Comparison of ENCODE assay signal across 10 cellular contexts in the genomic region with DNA sequence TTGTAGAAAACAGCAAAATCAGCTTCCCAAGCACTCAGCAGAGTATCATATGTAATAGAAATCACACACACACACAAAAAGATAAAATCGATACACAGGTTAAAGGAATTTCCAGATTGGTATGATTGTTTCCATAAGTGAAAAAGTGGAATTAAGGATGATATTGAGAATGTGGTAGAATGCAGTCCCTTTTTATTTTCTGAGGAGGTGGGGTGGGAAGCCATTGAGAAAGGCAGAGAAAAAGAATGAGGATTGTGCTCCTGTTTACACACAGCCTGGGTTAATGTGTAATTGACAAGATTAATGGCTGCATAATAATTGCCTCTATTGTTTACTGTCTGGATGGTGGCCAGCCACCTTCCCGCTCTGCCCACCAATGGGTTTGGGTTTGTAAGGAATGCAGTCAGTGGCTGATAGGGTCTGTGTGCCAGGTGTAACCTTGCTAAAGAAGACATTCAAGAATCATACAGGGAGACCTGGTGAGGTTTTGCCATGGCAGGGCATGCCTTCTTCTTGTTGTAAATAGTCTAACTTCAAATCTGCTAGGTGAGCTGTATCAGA.
DNase-seq lines count a peak whose midpoint lies in the region; ATAC-seq and TF ChIP-seq lines count a peak whose summit lies in the region.
"Had no signal": no experiment of that assay in that cellular context is flagged by ENCODE, and none has a peak within 500 bp of the region (broad histone marks: within the 10 kb centered on the region; RNA-seq: fewer than 3 reads in every experiment).

No MANE protein-coding gene starts in this region.

- no peaks in the 10 kb centered on the region for H3K36me3 ChIP-seq in liver (ENCODE audit: control insufficient read depth in 4 of 4, insufficient read depth in 3 of 4, low read depth in 1 of 4, low read length in 3 of 4)
- H3K36me3 ChIP-seq in BE2C: no peaks in the 10 kb centered on the region

- H3K27me3 ChIP-seq in liver (ENCODE audit: control insufficient read depth in 4 of 4, insufficient read depth in 4 of 4, low read length in 3 of 4): no peaks in the 10 kb centered on the region
- H3K27me3 ChIP-seq in BE2C: no peaks in the 10 kb centered on the region

- ATAC-seq in SK-N-SH treated with all-trans-retinoic acid at 6 μM for 48 hours (no peak), HG02938 (IDR thresholded peaks at IDR 0.05; ENCODE audit: unreplicated experiment) (no peak), GM21447 (IDR thresholded peaks at IDR 0.05; ENCODE audit: unreplicated experiment) (no peak), HG03520 (IDR thresholded peaks at IDR 0.05; ENCODE audit: unreplicated experiment) (no peak)
- ATAC-seq: stimulated activated naive CD8-positive, alpha-beta T cell treated with anti-CD3 and anti-CD28 coated beads, Interleukin-15, amount 100 ng/mL, for 72 hours had no signal

- TF ChIP-seq RAD21 in liver (IDR thresholded peaks at IDR 0.05): peak in 1 of 2 donors; percentile 19

- peaks cover 4 to 27% (median 25%) of the 10 kb centered on the region in 4 donors for H3K4me1 ChIP-seq in liver (ENCODE audit: control insufficient read depth in 4 of 4, insufficient read depth in 4 of 4, low read length in 3 of 4)
- peaks cover 14% of the 10 kb centered on the region for H3K4me1 ChIP-seq in BE2C

- WGBS in liver: 34% methylated on average over 2 of the region's 2 CpGs

- no peak overlapping the region for H3K9ac ChIP-seq in liver (ENCODE audit: low read depth in 1 of 2, low read length in 2 of 2)

- TF ChIP-seq CTCF in liver (IDR thresholded peaks at IDR 0.05; ENCODE audit: low read depth, low read length, missing input control) (no peak), BE2C (IDR thresholded peaks at IDR 0.05; ENCODE audit: low read depth, low read length) (no peak)

- no peak overlapping the region for H3K27ac ChIP-seq in liver (ENCODE audit: low read depth in 1 of 2, low read length in 2 of 2)

- DNase-seq in COR-L47 (lab: John Stamatoyannopoulos, UW) (peak; percentile 94), NCI-H1105 treated with DMSO at 0.1 percent for 48 hours (lab: John Stamatoyannopoulos, UW) (peak; percentile 91), BE2C (no peak)
- DNase-seq: NCI-H1694; stimulated activated naive CD8-positive, alpha-beta T cell treated with anti-CD3 and anti-CD28 coated beads, Interleukin-15, amount 100 ng/mL, for 72 hours had no signal

- H3K4me3 ChIP-seq in liver (ENCODE audit: low read depth in 1 of 3, low read length in 3 of 3) (no peak overlapping the region), BE2C (ENCODE audit: low read depth, low read length) (no peak overlapping the region)

- no peaks in the 10 kb centered on the region for H3K9me3 ChIP-seq in liver (ENCODE audit: control insufficient read depth in 4 of 4, low read length in 3 of 4)
- H3K9me3 ChIP-seq in BE2C: no peaks in the 10 kb centered on the region

TF ChIP-seq in SK-N-SH treated with all-trans-retinoic acid at 6 μM for 48 hours, 23 proteins besides CTCF, POLR2A, EP300 and RAD21:
- TF ChIP-seq RARB (CRISPR knock-in tag; IDR thresholded peaks at IDR 0.05): no peak
- TF ChIP-seq ISL1 (CRISPR knock-in tag; IDR thresholded peaks at IDR 0.05): peak; percentile 22; the same call in 1 of the 2 replicates
- TF ChIP-seq BACH2 (CRISPR knock-in tag; IDR thresholded peaks at IDR 0.05; ENCODE audit: borderline replicate concordance): no peak
- TF ChIP-seq, protein P1, sequence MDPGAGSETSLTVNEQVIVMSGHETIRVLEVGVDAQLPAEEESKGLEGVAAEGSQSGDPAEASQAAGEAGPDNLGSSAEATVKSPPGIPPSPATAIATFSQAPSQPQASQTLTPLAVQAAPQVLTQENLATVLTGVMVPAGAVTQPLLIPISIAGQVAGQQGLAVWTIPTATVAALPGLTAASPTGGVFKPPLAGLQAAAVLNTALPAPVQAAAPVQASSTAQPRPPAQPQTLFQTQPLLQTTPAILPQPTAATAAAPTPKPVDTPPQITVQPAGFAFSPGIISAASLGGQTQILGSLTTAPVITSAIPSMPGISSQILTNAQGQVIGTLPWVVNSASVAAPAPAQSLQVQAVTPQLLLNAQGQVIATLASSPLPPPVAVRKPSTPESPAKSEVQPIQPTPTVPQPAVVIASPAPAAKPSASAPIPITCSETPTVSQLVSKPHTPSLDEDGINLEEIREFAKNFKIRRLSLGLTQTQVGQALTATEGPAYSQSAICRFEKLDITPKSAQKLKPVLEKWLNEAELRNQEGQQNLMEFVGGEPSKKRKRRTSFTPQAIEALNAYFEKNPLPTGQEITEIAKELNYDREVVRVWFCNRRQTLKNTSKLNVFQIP (CRISPR knock-in tag; IDR thresholded peaks at IDR 0.05; ENCODE audit: borderline replicate concordance, low read depth): no peak
TF ChIP-seq in SK-N-SH treated with all-trans-retinoic acid at 6 μM for 48 hours: peak in this region for 1.

TF ChIP-seq in liver, 16 proteins besides CTCF, POLR2A, EP300 and RAD21:
- no peak for TF ChIP-seq HNF4G (IDR thresholded peaks at IDR 0.05)
- TF ChIP-seq FOXA1 (IDR thresholded peaks at IDR 0.05): peak; percentile 55
- TF ChIP-seq JUND (IDR thresholded peaks at IDR 0.05): no peak
- TF ChIP-seq, protein P2, sequence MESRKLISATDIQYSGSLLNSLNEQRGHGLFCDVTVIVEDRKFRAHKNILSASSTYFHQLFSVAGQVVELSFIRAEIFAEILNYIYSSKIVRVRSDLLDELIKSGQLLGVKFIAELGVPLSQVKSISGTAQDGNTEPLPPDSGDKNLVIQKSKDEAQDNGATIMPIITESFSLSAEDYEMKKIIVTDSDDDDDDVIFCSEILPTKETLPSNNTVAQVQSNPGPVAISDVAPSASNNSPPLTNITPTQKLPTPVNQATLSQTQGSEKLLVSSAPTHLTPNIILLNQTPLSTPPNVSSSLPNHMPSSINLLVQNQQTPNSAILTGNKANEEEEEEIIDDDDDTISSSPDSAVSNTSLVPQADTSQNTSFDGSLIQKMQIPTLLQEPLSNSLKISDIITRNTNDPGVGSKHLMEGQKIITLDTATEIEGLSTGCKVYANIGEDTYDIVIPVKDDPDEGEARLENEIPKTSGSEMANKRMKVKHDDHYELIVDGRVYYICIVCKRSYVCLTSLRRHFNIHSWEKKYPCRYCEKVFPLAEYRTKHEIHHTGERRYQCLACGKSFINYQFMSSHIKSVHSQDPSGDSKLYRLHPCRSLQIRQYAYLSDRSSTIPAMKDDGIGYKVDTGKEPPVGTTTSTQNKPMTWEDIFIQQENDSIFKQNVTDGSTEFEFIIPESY (IDR thresholded peaks at IDR 0.05): no peak
- TF ChIP-seq, protein P3, sequence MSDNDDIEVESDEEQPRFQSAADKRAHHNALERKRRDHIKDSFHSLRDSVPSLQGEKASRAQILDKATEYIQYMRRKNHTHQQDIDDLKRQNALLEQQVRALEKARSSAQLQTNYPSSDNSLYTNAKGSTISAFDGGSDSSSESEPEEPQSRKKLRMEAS (IDR thresholded peaks at IDR 0.05): no peak
- TF ChIP-seq FOXA2 (IDR thresholded peaks at IDR 0.05): peak; percentile 77
- TF ChIP-seq SP1 (IDR thresholded peaks at IDR 0.05): peak; percentile 64
- peak in 1 of 2 donors; percentile 22 for TF ChIP-seq HNF4A (conservative IDR thresholded peaks at IDR 0.05)
- TF ChIP-seq GABPA (IDR thresholded peaks at IDR 0.05 in 1 of 2, conservative IDR thresholded peaks at IDR 0.05 in 1 of 2): no peak
- TF ChIP-seq YY1 (IDR thresholded peaks at IDR 0.05): peak; percentile 82
